In genomic region chr3:188523291-188523690, GRCh38 we compare ENCODE assay signal across 19 cellular contexts.
"Had no signal": no experiment of that assay in that cellular context is flagged by ENCODE, and none has a peak within 500 bp of the region (broad histone marks: within the 10 kb centered on the region; RNA-seq: fewer than 3 reads in every experiment).

No MANE protein-coding gene starts in this region.

- DNase-seq: activated CD4-positive, alpha-beta T cell treated with anti-CD3 and anti-CD28 coated beads for 4 hours; activated CD8-positive, alpha-beta memory T cell treated with anti-CD3 and anti-CD28 coated beads, Interleukin-2, amount 50 U/mL, for 48 hours; activated CD8-positive, alpha-beta T cell treated with anti-CD3 and anti-CD28 coated beads, Interleukin-2, amount 10 ng/mL, durations not matched to agents 7 days and 5 days; activated naive CD4-positive, alpha-beta T cell; activated T-cell treated with anti-CD3 and anti-CD28 coated beads, Interleukin-2, amount 50 U/mL, for 1 hour; aorta; caudate nucleus; NCI-H1092; NCI-H1417; NCI-H1694; NCI-H2029; NCI-H345; NCI-H510A; NCI-H69; Peyer's patch; SHP77; SW 1271 had no signal

- ATAC-seq: activated CD4-positive, CD25-positive, alpha-beta regulatory T cell treated with anti-CD3 and anti-CD28 coated beads, Interleukin-2, amount 50 U/mL, for 24 hours; activated CD8-positive, alpha-beta T cell treated with anti-CD3 and anti-CD28 coated beads, Interleukin-2, amount 10 ng/mL, durations not matched to agents 7 days and 5 days; SK-N-SH treated with all-trans-retinoic acid at 6 μM for 48 hours had no signal
